In the genomic region with DNA sequence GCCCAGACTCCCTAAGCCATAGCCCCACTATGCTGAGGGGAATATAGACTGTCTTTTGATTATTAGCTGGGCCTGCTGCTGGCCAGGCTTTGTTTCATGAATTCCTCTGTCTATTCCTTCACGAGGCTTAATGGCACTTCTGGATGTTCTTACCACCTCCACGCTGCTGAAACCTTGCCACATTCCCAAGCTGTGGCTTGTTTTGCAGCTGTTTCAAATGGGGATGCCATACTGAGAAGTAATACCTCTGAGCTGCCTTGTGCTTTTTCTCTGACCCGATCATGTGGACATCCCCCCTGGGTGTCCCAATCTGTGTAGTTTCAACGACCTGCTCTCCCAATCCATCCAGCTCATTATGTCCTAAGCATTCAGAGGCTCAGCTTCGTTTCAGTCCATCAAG, we compare ENCODE assay signal across 15 cellular contexts.
DNase-seq lines count a peak whose midpoint lies in the region; TF ChIP-seq lines count a peak whose summit lies in the region.
"Had no signal": no experiment of that assay in that cellular context is flagged by ENCODE, and none has a peak within 500 bp of the region (broad histone marks: within the 10 kb centered on the region; RNA-seq: fewer than 3 reads in every experiment).

No MANE protein-coding gene starts in this region.

- no peaks in the 10 kb centered on the region for H4K20me1 ChIP-seq in OCI-LY7 (ENCODE audit: insufficient read depth, low read length)

- no peaks in the 10 kb centered on the region for H3K9me3 Mint-ChIP-seq in Caco-2 (ENCODE audit: unreplicated experiment)
- H3K9me3 Mint-ChIP-seq: CD4-positive, CD25-positive, alpha-beta regulatory T cell; CD8-positive, alpha-beta memory T cell had no signal

- no peaks in the 10 kb centered on the region for H3K9me3 ChIP-seq in OCI-LY7 (ENCODE audit: low read length)
- no peaks in the 10 kb centered on the region for H3K9me3 ChIP-seq in prostate gland
- no peaks in the 10 kb centered on the region for H3K9me3 ChIP-seq in Caco-2
- H3K9me3 ChIP-seq: BE2C, HAP-1 had no signal

- no peak for TF ChIP-seq CTCF in OCI-LY7 (conservative IDR thresholded peaks at IDR 0.05; ENCODE audit: low read length)
- TF ChIP-seq CTCF in prostate gland (IDR thresholded peaks at IDR 0.05): no peak
- TF ChIP-seq CTCF in Caco-2 (IDR thresholded peaks at IDR 0.05; ENCODE audit: insufficient read depth in 1 of 2, low read depth in 1 of 2, low read length in 1 of 2, severe bottlenecking in 1 of 2, unreplicated experiment in 1 of 2): no peak

- WGBS in prostate gland: 39% methylated on average over 5 of the region's 5 CpGs

- POLR2A ChIA-PET in OCI-LY7 (lab: Charles Lee) (interaction anchor here (0.6 kb wide), 1 partner anchor 144 kb away, joined by 3 read pairs; no protein-coding TSS in a partner anchor), Caco-2 (lab: Charles Lee) (no interaction called here)

- H3K27me3 ChIP-seq in prostate gland (replicated peaks; ENCODE audit: insufficient read depth): no peaks in the 10 kb centered on the region
- H3K27me3 ChIP-seq in Caco-2 (replicated peaks; ENCODE audit: control insufficient read depth, insufficient read depth, low read length): no peaks in the 10 kb centered on the region; the same call in 1 of the 2 replicates
- H3K27me3 ChIP-seq: BE2C had no signal

- H3K27ac ChIP-seq in OCI-LY7 (ENCODE audit: low read depth, low read length, poor library complexity, severe bottlenecking): no peak overlapping the region
- no peak overlapping the region for H3K27ac ChIP-seq in prostate gland
- H3K27ac ChIP-seq: GM23248 had no signal

- DNase-seq in OCI-LY7 (ENCODE audit: low spot score): no peak
- DNase-seq in myocyte (ENCODE audit: low read depth): peak; percentile 70
- peak; percentile 6 for DNase-seq in prostate gland (ENCODE audit: low spot score)
- no peak for DNase-seq in activated CD4-positive, alpha-beta T cell treated with anti-CD3 and anti-CD28 coated beads for 48 hours
- DNase-seq in activated naive CD4-positive, alpha-beta T cell treated with Interleukin-2 at 50 U/mL for 16 hours: no peak
- DNase-seq in Caco-2: no peak
- DNase-seq: ACHN; BE2C; C1 segment of cervical spinal cord; CD8-positive, alpha-beta memory T cell; COR-L47; GM23248; IMR-90 had no signal

- H3K36me3 ChIP-seq in OCI-LY7 (ENCODE audit: insufficient read depth, low read length) (no peaks in the 10 kb centered on the region), prostate gland (no peaks in the 10 kb centered on the region), Caco-2 (ENCODE audit: control insufficient read depth, insufficient read depth, low read length) (no peaks in the 10 kb centered on the region)
- H3K36me3 ChIP-seq: BE2C, HAP-1 had no signal

- H3K27ac Mint-ChIP-seq in Caco-2 (ENCODE audit: unreplicated experiment): no peak overlapping the region

- H3K9me2 ChIP-seq in OCI-LY7 (ENCODE audit: insufficient read depth, low read length): no peaks in the 10 kb centered on the region

- H2AFZ ChIP-seq in OCI-LY7 (ENCODE audit: low read length): peak overlapping the region; percentile 79; the same call in 1 of the 2 replicates
- H2AFZ ChIP-seq: GM23248 had no signal

- H3K4me1 ChIP-seq in OCI-LY7 (ENCODE audit: insufficient read depth, low read length, poor library complexity, severe bottlenecking) (peaks cover 43% of the 10 kb centered on the region), prostate gland (replicated peaks) (no peaks in the 10 kb centered on the region), Caco-2 (no peaks in the 10 kb centered on the region)
- H3K4me1 ChIP-seq: BE2C, HAP-1 had no signal

- no peaks in the 10 kb centered on the region for H3K4me1 Mint-ChIP-seq in Caco-2 (ENCODE audit: low read depth, unreplicated experiment)

- TF ChIP-seq POLR2A in prostate gland (IDR thresholded peaks at IDR 0.05): no peak

- H3K79me2 ChIP-seq in OCI-LY7 (ENCODE audit: insufficient read depth, low read depth, low read length): no peaks in the 10 kb centered on the region

- H3K4me3 ChIP-seq in OCI-LY7 (ENCODE audit: low read depth, low read length, poor library complexity, severe bottlenecking) (no peak overlapping the region), prostate gland (no peak overlapping the region), Caco-2 (ENCODE audit: low read depth, low read length) (no peak overlapping the region)
- H3K4me3 ChIP-seq: GM23248, HAP-1 had no signal

- no peak overlapping the region for H3K4me2 ChIP-seq in OCI-LY7 (ENCODE audit: low read length)

- H3K4me3 Mint-ChIP-seq in Caco-2 (ENCODE audit: unreplicated experiment): no peak overlapping the region
- H3K4me3 Mint-ChIP-seq: CD4-positive, CD25-positive, alpha-beta regulatory T cell; CD8-positive, alpha-beta memory T cell had no signal

- H3K36me3 Mint-ChIP-seq in Caco-2 (ENCODE audit: insufficient read depth, unreplicated experiment): no peaks in the 10 kb centered on the region
- H3K36me3 Mint-ChIP-seq: CD4-positive, CD25-positive, alpha-beta regulatory T cell; CD8-positive, alpha-beta memory T cell had no signal

- intact Hi-C loops in OCI-LY7 (cut with micrococcal nuclease; ENCODE audit: unreplicated experiment): no loop called here
- intact Hi-C loops in prostate gland (cut with DNase I): no loop called here
- intact Hi-C loops in Caco-2 (cut with micrococcal nuclease; ENCODE audit: unreplicated experiment): no loop called here

- CTCF ChIA-PET in OCI-LY7 (lab: Charles Lee; ENCODE audit: unreplicated experiment): no interaction called here
- CTCF ChIA-PET in Caco-2 (lab: Charles Lee): interaction anchor here (0.8 to 1.5 kb wide), 2 partner anchors 10 to 20 kb away, joined by 3 read pairs; no protein-coding TSS in a partner anchor

- BruUV-seq in OCI-LY7 (replicated peaks; lab: Mats Ljungman, UMichigan) (no TSS peak), Caco-2 (replicated peaks; lab: Mats Ljungman, UMichigan) (no TSS peak)

- peaks cover 7% of the 10 kb centered on the region for H3K27me3 Mint-ChIP-seq in Caco-2 (ENCODE audit: insufficient read depth, unreplicated experiment)

Comparison
In these comparisons a context has a peak if more than half of its experiments do, and no peak if none do; other contexts are left out.
1. DNase-seq: peak in myocyte (single experiment) and prostate gland (single experiment); none in OCI-LY7 (single experiment), activated CD4-positive, alpha-beta T cell treated with anti-CD3 and anti-CD28 coated beads for 48 hours (single experiment), activated naive CD4-positive, alpha-beta T cell treated with Interleukin-2 at 50 U/mL for 16 hours (single experiment) and Caco-2 (0 of 2).